8 cellular contexts compared by ENCODE assay signal in the genomic region with DNA sequence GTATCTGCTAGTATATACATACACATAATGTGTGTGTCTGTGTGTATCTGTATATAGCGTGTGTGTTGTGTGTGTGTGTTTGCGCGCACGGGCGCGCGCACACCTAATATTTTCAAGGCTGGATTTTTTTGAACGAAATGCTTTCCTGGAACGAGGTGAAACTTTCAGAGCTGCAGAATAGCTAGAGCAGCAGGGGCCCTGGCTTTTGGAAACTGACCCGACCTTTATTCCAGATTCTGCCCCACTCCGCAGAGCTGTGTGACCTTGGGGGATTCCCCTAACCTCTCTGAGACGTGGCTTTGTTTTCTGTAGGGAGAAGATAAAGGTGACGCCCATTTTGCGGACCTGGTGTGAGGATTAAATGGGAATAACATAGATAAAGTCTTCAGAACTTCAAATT. TPM values are rescaled to one million over a fixed set of nuclear protein-coding genes. Genes with fewer than 3 reads are reported as not detected.
DNase-seq lines count a peak whose midpoint lies in the region; ATAC-seq and TF ChIP-seq lines count a peak whose summit lies in the region.

No MANE protein-coding gene starts in this region.

- H3K79me2 ChIP-seq in GM23248 (ENCODE audit: insufficient read depth), result peaks cover 35% of the 10 kb centered on the region
- H3K79me2 ChIP-seq in OCI-LY7 (ENCODE audit: insufficient read depth, low read depth, low read length), result peaks cover 31% of the 10 kb centered on the region

- no peaks in the 10 kb centered on the region for H3K4me1 Mint-ChIP-seq in Calu3 (ENCODE audit: low read depth, unreplicated experiment)

- H3K27ac ChIP-seq in GM23248 (peak overlapping the region; percentile 46), OCI-LY7 (ENCODE audit: low read depth, low read length, poor library complexity, severe bottlenecking) (peak overlapping the region; percentile 57), lower lobe of right lung (peak overlapping the region; percentile 86), testis (peak overlapping the region; percentile 83 to 85)

- TF ChIP-seq POLR2A in testis (IDR thresholded peaks at IDR 0.05), result no peak

- H3K36me3 ChIP-seq in GM23248 (ENCODE audit: low read depth) (no peaks in the 10 kb centered on the region), OCI-LY7 (ENCODE audit: insufficient read depth, low read length) (peaks cover 3% of the 10 kb centered on the region; the same call in 1 of the 2 replicates), lower lobe of right lung (no peaks in the 10 kb centered on the region), testis (ENCODE audit: low read depth, missing control alignments) (no peaks in the 10 kb centered on the region)

- H3K9me3 Mint-ChIP-seq in Calu3 (ENCODE audit: low read depth, unreplicated experiment), result no peaks in the 10 kb centered on the region

- H3K4me3 Mint-ChIP-seq in Calu3 (ENCODE audit: low read depth, unreplicated experiment), result peak overlapping the region; percentile 93

- H3K9me2 ChIP-seq in GM23248 (ENCODE audit: insufficient read depth) (no peaks in the 10 kb centered on the region), OCI-LY7 (ENCODE audit: insufficient read depth, low read length) (no peaks in the 10 kb centered on the region)

- intact Hi-C loops in Calu3 (cut with micrococcal nuclease; ENCODE audit: unreplicated experiment), result no loop called here
- intact Hi-C loops in OCI-LY7 (cut with micrococcal nuclease; ENCODE audit: unreplicated experiment), result loop anchor here (5.0 kb wide), 1 partner anchor 156 kb away; no protein-coding TSS in a partner anchor
- intact Hi-C loops in lower lobe of right lung (cut with DNase I), result no loop called here
- intact Hi-C loops in testis (cut with DNase I; ENCODE audit: low total_unique reads), result no loop called here

- ATAC-seq in lower lobe of right lung, result peak; percentile 38 to 51

- H3K27me3 ChIP-seq in GM23248 (replicated peaks; ENCODE audit: insufficient read depth) (no peaks in the 10 kb centered on the region), lower lobe of right lung (ENCODE audit: low read depth) (no peaks in the 10 kb centered on the region), testis (no peaks in the 10 kb centered on the region)

- H3K27me3 Mint-ChIP-seq in Calu3 (ENCODE audit: unreplicated experiment), result no peaks in the 10 kb centered on the region

- no peak for TF ChIP-seq CTCF in Calu3 (IDR thresholded peaks at IDR 0.05; ENCODE audit: unreplicated experiment)
- no peak for TF ChIP-seq CTCF in OCI-LY7 (conservative IDR thresholded peaks at IDR 0.05; ENCODE audit: low read length)
- TF ChIP-seq CTCF in cardiac fibroblast (IDR thresholded peaks at IDR 0.05; ENCODE audit: low read depth, low read length), result no peak
- no peak for TF ChIP-seq CTCF in lower lobe of right lung (IDR thresholded peaks at IDR 0.05)
- no peak for TF ChIP-seq CTCF in testis (IDR thresholded peaks at IDR 0.05)

- 9 to 10% methylated on average over 14 of the region's 14 CpGs for WGBS in GM23248 (ENCODE audit: low coverage in 1 of 2, low lambda C conversion rate in 2 of 2, missing lambda C conversion rate in 2 of 2), 2 experiments
- 0 to 1% methylated on average over 14 of the region's 14 CpGs for WGBS in testis, 2 donors

- POLR2A ChIA-PET in OCI-LY7 (lab: Charles Lee), result interaction anchor here (0.6 to 1.3 kb wide), 3 partner anchors 112 to 254 kb away, joined by 3 to 5 read pairs (median 4); no protein-coding TSS in a partner anchor

- peak overlapping the region; percentile 82 for H3K9ac ChIP-seq in GM23248

- no peaks in the 10 kb centered on the region for H4K20me1 ChIP-seq in GM23248 (ENCODE audit: insufficient read depth)
- H4K20me1 ChIP-seq in OCI-LY7 (ENCODE audit: insufficient read depth, low read length), result no peaks in the 10 kb centered on the region

- H3K4me1 ChIP-seq in GM23248 (ENCODE audit: insufficient read depth) (no peaks in the 10 kb centered on the region), OCI-LY7 (ENCODE audit: insufficient read depth, low read length, poor library complexity, severe bottlenecking) (no peaks in the 10 kb centered on the region), lower lobe of right lung (peaks cover 14% of the 10 kb centered on the region), testis (peaks cover 13% of the 10 kb centered on the region)

- H3K4me3 ChIP-seq in GM23248, result peak overlapping the region; percentile 80
- H3K4me3 ChIP-seq in OCI-LY7 (ENCODE audit: low read depth, low read length, poor library complexity, severe bottlenecking), result peak overlapping the region; percentile 83
- peak overlapping the region; percentile 73 to 92 for H3K4me3 ChIP-seq in cardiac fibroblast (replicated peaks in 1 of 2; ENCODE audit: low read depth in 2 of 2, low read length in 2 of 2)
- peak overlapping the region; percentile 77 for H3K4me3 ChIP-seq in lower lobe of right lung
- H3K4me3 ChIP-seq in testis, result peak overlapping the region; percentile 71 to 73

- BruUV-seq in Calu3 (replicated peaks; lab: Mats Ljungman, UMichigan) (TSS peak; percentile 76), OCI-LY7 (replicated peaks; lab: Mats Ljungman, UMichigan) (TSS peak; percentile 78)

- H3F3A ChIP-seq in GM23248 (ENCODE audit: insufficient read depth), result no peaks in the 10 kb centered on the region

- peak overlapping the region; percentile 70 for H3K27ac Mint-ChIP-seq in Calu3 (ENCODE audit: unreplicated experiment)

- no peak for DNase-seq in Calu3
- peak; percentile 41 for DNase-seq in GM23248
- DNase-seq in OCI-LY7 (ENCODE audit: low spot score), result peak; percentile 34
- DNase-seq in cardiac fibroblast (ENCODE audit: low read depth in 2 of 2), result peak; percentile 18 to 45
- DNase-seq in lower lobe of right lung, result no peak
- DNase-seq in testis, result peak; percentile 45
- DNase-seq in A172 (ENCODE audit: low spot score), result no peak
- DNase-seq in NCI-H526 (lab: John Stamatoyannopoulos, UW), result no peak

- H3K36me3 Mint-ChIP-seq in Calu3 (ENCODE audit: insufficient read depth, unreplicated experiment), result peaks cover 12% of the 10 kb centered on the region

- CTCF ChIA-PET in Calu3 (lab: Charles Lee), result interaction anchor here (0.9 to 1.8 kb wide), 2 partner anchors 164 to 187 kb away, joined by 3 to 6 read pairs; no protein-coding TSS in a partner anchor
- CTCF ChIA-PET in OCI-LY7 (lab: Charles Lee; ENCODE audit: unreplicated experiment), result interaction anchor here (1.6 kb wide), 1 partner anchor 12 kb away, joined by 5 read pairs; no protein-coding TSS in a partner anchor

- in situ Hi-C loops in GM23248 (cut with MboI), result no loop called here

- H3K9me3 ChIP-seq in GM23248 (ENCODE audit: low read depth), result no peaks in the 10 kb centered on the region
- no peaks in the 10 kb centered on the region for H3K9me3 ChIP-seq in OCI-LY7 (ENCODE audit: low read length)
- H3K9me3 ChIP-seq in lower lobe of right lung, result no peaks in the 10 kb centered on the region
- no peaks in the 10 kb centered on the region for H3K9me3 ChIP-seq in testis

- H2AFZ ChIP-seq in GM23248 (peak overlapping the region; percentile 98), OCI-LY7 (ENCODE audit: low read length) (peak overlapping the region; percentile 77; the same call in 1 of the 2 replicates)

- peak overlapping the region; percentile 93 for H3K4me2 ChIP-seq in GM23248 (ENCODE audit: unreplicated experiment)
- peak overlapping the region; percentile 89 for H3K4me2 ChIP-seq in OCI-LY7 (ENCODE audit: low read length)

RNA-seq across cellular contexts. Expression of gene FXN, which starts 0.8 kb away (rescaled TPM):
- total RNA-seq in Calu3 (2022) (11.9 and 12.9 TPM in 2 replicates), OCI-LY7 (2022) (33.6 and 36.1 TPM in 2 replicates), lower lobe of right lung (10.9 TPM), testis (10 to 100 TPM; 14.5 to 29.4 TPM)
- 1.0 and 5.6 TPM in 2 replicates for total RNA-seq in GM23248 (2014; rRNA removed; shearing (Covaris generic))
- polyA plus RNA-seq in GM23248 (2016; fragmentation: Nextera tagmentation; extraction: Ambion mirVana) (22.0 and 23.6 TPM in 2 replicates), testis (ENCODE audit: insufficient read depth, low read depth, low replicate concordance) (19.7 TPM)
- 5.6 and 6.9 TPM in 2 replicates for total RNA-seq in OCI-LY7 (2014; rRNA removed; shearing (Covaris generic))
- total RNA-seq in A172 (2014; rRNA removed; shearing (Covaris generic)), result 12.6 and 15.7 TPM in 2 replicates

RNA-seq across cellular contexts. Expression of gene PRKACG, which starts 22.4 kb away (rescaled TPM):
- total RNA-seq in Calu3 (2022) (not detected in 2 replicates), OCI-LY7 (2022) (not detected in 2 replicates), lower lobe of right lung (not detected), testis (10 to 100 TPM; 14.0 to 14.2 TPM)
- total RNA-seq in GM23248 (2014; rRNA removed; shearing (Covaris generic)), result not detected in 2 replicates
- polyA plus RNA-seq in GM23248 (2016; fragmentation: Nextera tagmentation; extraction: Ambion mirVana) (not detected in 2 replicates), testis (ENCODE audit: insufficient read depth, low read depth, low replicate concordance) (46.5 TPM)
- total RNA-seq in OCI-LY7 (2014; rRNA removed; shearing (Covaris generic)), result not detected in 2 replicates
- not detected in 2 replicates for total RNA-seq in A172 (2014; rRNA removed; shearing (Covaris generic))

Comparison
In these comparisons a context has a peak if more than half of its experiments do, and no peak if none do; other contexts are left out.
1. DNase-seq: peak in GM23248 (single experiment), OCI-LY7 (single experiment), cardiac fibroblast (2 of 2) and testis (single experiment); none in Calu3 (single experiment), lower lobe of right lung (single experiment), A172 (single experiment) and NCI-H526 (0 of 2).
2. RNA of gene PRKACG, which starts 22.4 kb away (total RNA-seq): 14.0 to 14.2 TPM in testis; not detected in Calu3, not detected in GM23248, not detected in OCI-LY7, not detected in lower lobe of right lung (single experiment) and not detected in A172; every median in the first group is over 10 times any median in the second.
3. Peak in every context shown above with its lines, with median percentiles within 50 percentile points of each other: H3K27ac ChIP-seq and H3K4me3 ChIP-seq.